8 cellular contexts compared by ENCODE assay signal in genomic region chr6:10529862-10530374, GRCh38. TPM values are rescaled to one million over a fixed set of nuclear protein-coding genes. Genes with fewer than 3 reads are reported as not detected.
A peak's percentile ranks its signal among the peaks of the same experiment; 100 is the strongest.
DNase-seq lines count a peak whose midpoint lies in the region; ATAC-seq and TF ChIP-seq lines count a peak whose summit lies in the region.
"Not testable (repeated sequence)": the region's sequence is repeated elsewhere in the genome, so short reads cannot be mapped to it uniquely, and the experiment has no call there.

No MANE protein-coding gene starts in this region.

- H3K27me3 Mint-ChIP-seq in activated CD4-positive, alpha-beta memory T cell treated with anti-CD3 and anti-CD28 coated beads, Interleukin-2, amount 10 ng/mL, durations not matched to agents 7 days and 5 days: not testable (repeated sequence)

- 76 to 87% (median 84%) methylated on average over 11 of the region's 11 CpGs for WGBS in heart left ventricle, 4 donors
- WGBS in spleen, 5 donors: 73 to 81% (median 74%) methylated on average over 11 of the region's 11 CpGs

- TF ChIP-seq POLR2A in heart left ventricle (IDR thresholded peaks at IDR 0.05); spleen (IDR thresholded peaks at IDR 0.05): not testable (repeated sequence)

- H3K9me2 ChIP-seq in PC-9 (ENCODE audit: insufficient read depth): not testable (repeated sequence)

- ATAC-seq in heart left ventricle: not testable (repeated sequence)

- CTCF ChIA-PET in PC-9 (lab: Charles Lee); activated CD4-positive, alpha-beta memory T cell treated with anti-CD3 and anti-CD28 coated beads, Interleukin-2, amount 10 ng/mL, durations not matched to agents 7 days and 5 days (lab: Charles Lee): not testable (repeated sequence)

- peak overlapping the region; percentile 78 for H3K4me3 Mint-ChIP-seq in activated CD4-positive, alpha-beta memory T cell treated with anti-CD3 and anti-CD28 coated beads, Interleukin-2, amount 10 ng/mL, durations not matched to agents 7 days and 5 days

- intact Hi-C loops in PC-9 (cut with micrococcal nuclease; ENCODE audit: unreplicated experiment): loop anchor here (1.0 to 5.0 kb wide), 2 partner anchors 9 to 162 kb away; partner anchors contain the start of genes C6orf52, GCNT2 and PAK1IP1
- intact Hi-C loops in ascending aorta (cut with DNase I): loop anchor here (5.0 kb wide), 3 partner anchors 42 to 117 kb away; no protein-coding TSS in a partner anchor
- intact Hi-C loops in heart left ventricle (cut with DNase I): loop anchor here in 2 of 10 donors (10.0 kb wide), 2 partner anchors 55 to 85 kb away; no protein-coding TSS in a partner anchor
- intact Hi-C loops in spleen (cut with DNase I; ENCODE audit: low total_unique reads): not testable (repeated sequence)

- TF ChIP-seq CTCF in GM12875 (IDR thresholded peaks at IDR 0.05; ENCODE audit: borderline replicate concordance, insufficient read depth, low read depth, low read length); PC-9 (conservative IDR thresholded peaks at IDR 0.05); ascending aorta (IDR thresholded peaks at IDR 0.05); heart left ventricle (IDR thresholded peaks at IDR 0.05); spleen (IDR thresholded peaks at IDR 0.05 in 8 of 11, conservative IDR thresholded peaks at IDR 0.05 in 3 of 11): not testable (repeated sequence)

- H3K36me3 Mint-ChIP-seq in activated CD4-positive, alpha-beta memory T cell treated with anti-CD3 and anti-CD28 coated beads, Interleukin-2, amount 10 ng/mL, durations not matched to agents 7 days and 5 days (ENCODE audit: low read depth): not testable (repeated sequence)

- H4K20me1 ChIP-seq in PC-9 (ENCODE audit: insufficient read depth): not testable (repeated sequence)

- not testable (repeated sequence) for H3K36me3 ChIP-seq in PC-9 (ENCODE audit: low read depth); ascending aorta; heart left ventricle; spleen

- peak overlapping the region; percentile 99 for H3K27ac ChIP-seq in PC-9
- peak overlapping the region; percentile 80 to 92 for H3K27ac ChIP-seq in ascending aorta
- peak overlapping the region in 10 of 12 donors; percentile 20 to 73 (median 63) for H3K27ac ChIP-seq in heart left ventricle
- peak overlapping the region in 6 of 8 donors; percentile 14 to 88 (median 83) for H3K27ac ChIP-seq in spleen

- peak overlapping the region; percentile 94 for H3K4me2 ChIP-seq in PC-9

- H2AFZ ChIP-seq in PC-9: peak overlapping the region; percentile 63; the same call in 1 of the 2 replicates

- H3K27ac Mint-ChIP-seq in activated CD4-positive, alpha-beta memory T cell treated with anti-CD3 and anti-CD28 coated beads, Interleukin-2, amount 10 ng/mL, durations not matched to agents 7 days and 5 days: peak overlapping the region; percentile 76

- H3K4me3 ChIP-seq in GM12875 (ENCODE audit: low read depth, low read length) (peak overlapping the region; percentile 63), PC-9 (peak overlapping the region; percentile 76), ascending aorta (peak overlapping the region; percentile 57 to 67), heart left ventricle (peak overlapping the region in 9 of 12 donors; percentile 19 to 59 (median 51)), mononuclear cell (ENCODE audit: low read length) (peak overlapping the region; percentile 60), spleen (peak overlapping the region in 7 of 8 donors; percentile 30 to 73 (median 46))

- peaks cover 30% of the 10 kb centered on the region for H3K4me1 ChIP-seq in PC-9 (replicated peaks; ENCODE audit: insufficient read depth)
- H3K4me1 ChIP-seq in ascending aorta: not testable (repeated sequence)
- H3K4me1 ChIP-seq in heart left ventricle: peaks cover 0 to 59% (median 9%) of the 10 kb centered on the region in 12 donors
- H3K4me1 ChIP-seq in mononuclear cell (ENCODE audit: insufficient read depth, low read length): peaks cover 68% of the 10 kb centered on the region
- peaks cover 28 to 86% (median 69%) of the 10 kb centered on the region in 6 donors for H3K4me1 ChIP-seq in spleen

- H3K9me3 Mint-ChIP-seq in activated CD4-positive, alpha-beta memory T cell treated with anti-CD3 and anti-CD28 coated beads, Interleukin-2, amount 10 ng/mL, durations not matched to agents 7 days and 5 days: not testable (repeated sequence)

- not testable (repeated sequence) for H3K9me3 ChIP-seq in PC-9 (ENCODE audit: insufficient read depth, low read depth); ascending aorta; heart left ventricle; mononuclear cell (ENCODE audit: low read depth, low read length); spleen

- peaks cover 20% of the 10 kb centered on the region for H3F3A ChIP-seq in PC-9 (ENCODE audit: insufficient read depth, low read depth)

- not testable (repeated sequence) for BruUV-seq in PC-9 (replicated peaks; lab: Mats Ljungman, UMichigan)

- peaks cover 64% of the 10 kb centered on the region for H3K79me2 ChIP-seq in PC-9 (ENCODE audit: low read depth)

- DNase-seq in ACHN: peak; percentile 22
- DNase-seq in PC-9; activated CD4-positive, alpha-beta memory T cell treated with anti-CD3 and anti-CD28 coated beads, Interleukin-2, amount 10 ng/mL, durations not matched to agents 7 days and 5 days; ascending aorta (ENCODE audit: low spot score in 2 of 2); heart left ventricle; spleen: not testable (repeated sequence)

- H3K27me3 ChIP-seq in PC-9 (ENCODE audit: insufficient read depth, low read depth); ascending aorta; heart left ventricle; mononuclear cell (ENCODE audit: insufficient read depth, low read length); spleen (replicated peaks in 1 of 7): not testable (repeated sequence)

- POLR2A ChIA-PET in PC-9 (lab: Charles Lee; ENCODE audit: unreplicated experiment): interaction anchor here (0.6 to 1.0 kb wide), 5 partner anchors 9 to 939 kb away, joined by 3 to 11 read pairs (median 4); partner anchors contain the start of gene GCNT2
- POLR2A ChIA-PET in activated CD4-positive, alpha-beta memory T cell treated with anti-CD3 and anti-CD28 coated beads, Interleukin-2, amount 10 ng/mL, durations not matched to agents 7 days and 5 days (lab: Charles Lee): interaction anchor here (1.6 kb wide), 1 partner anchor 217 kb away, joined by 13 read pairs; the partner anchor contains the start of gene TMEM14B

- in situ Hi-C loops in ACHN (cut with HindIII; ENCODE audit: low pct_ligation_motif_present, low pct_unique_long_range_greater_than_20kb, low sequenced_read_pairs): not testable (repeated sequence)

- peaks cover 49% of the 10 kb centered on the region for H3K4me1 Mint-ChIP-seq in activated CD4-positive, alpha-beta memory T cell treated with anti-CD3 and anti-CD28 coated beads, Interleukin-2, amount 10 ng/mL, durations not matched to agents 7 days and 5 days

RNA-seq across cellular contexts. Expression of gene GCNT2, which starts 8.8 kb away (rescaled TPM):
- total RNA-seq in PC-9 (2021): 28.4 and 35.7 TPM in 2 replicates
- 1 to 10 TPM; 3.0 to 3.1 TPM for total RNA-seq in activated CD4-positive, alpha-beta memory T cell treated with anti-CD3 and anti-CD28 coated beads, Interleukin-2, amount 10 ng/mL, durations not matched to agents 7 days and 5 days
- 16.7 TPM for total RNA-seq in ascending aorta
- 10 to 100 TPM; 29.2 to 68.8 (median 43.1) TPM for total RNA-seq in heart left ventricle
- polyA plus RNA-seq in heart left ventricle: 10 to 100 TPM; 15.1 to 16.3 TPM
- 6.8 TPM for total RNA-seq in mononuclear cell
- total RNA-seq in spleen: 10 to 100 TPM in 6 of 7 donors, 1 to 10 TPM in 1; 9.8 to 27.2 (median 13.8) TPM
- 1 to 10 TPM; 1.8 to 3.0 (median 2.4) TPM for polyA plus RNA-seq in spleen
